ENCODE assay signal across 7 cellular contexts in the genomic region with DNA sequence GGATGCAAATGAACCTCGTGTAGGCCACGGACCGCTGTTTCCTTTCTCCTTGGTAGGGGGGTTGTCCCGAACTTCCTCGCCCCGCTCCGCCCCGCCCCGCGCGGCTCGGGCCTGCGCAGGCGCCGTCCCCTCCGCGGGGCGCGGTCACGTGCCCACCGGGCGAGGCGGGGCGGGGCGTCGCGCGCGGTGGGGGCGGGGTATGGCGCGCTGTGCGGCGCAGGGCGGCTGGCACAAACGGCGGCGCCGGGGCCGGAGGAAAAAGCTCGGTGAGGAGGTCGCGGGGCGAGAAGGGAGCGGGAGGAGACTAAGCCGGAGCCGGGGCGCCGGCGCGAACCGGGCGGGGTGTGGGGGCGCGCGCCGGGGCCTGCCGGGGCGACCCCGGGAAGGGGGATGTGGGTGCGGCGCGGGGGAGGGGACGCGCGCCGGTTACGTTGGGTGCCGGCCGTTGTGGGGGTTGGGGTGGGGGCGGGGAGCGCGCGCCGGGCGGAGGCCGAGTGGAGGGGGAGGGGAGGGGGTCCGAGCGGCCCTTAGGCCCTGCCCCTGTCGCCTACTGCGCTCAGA. TPM values are rescaled to one million over a fixed set of nuclear protein-coding genes. Genes with fewer than 3 reads are reported as not detected.
DNase-seq lines count a peak whose midpoint lies in the region; ATAC-seq and TF ChIP-seq lines count a peak whose summit lies in the region.

A gene (plus strand): TSS at position 195 of the 561 bp plus-strand sequence. CDS start 1,382 bp downstream, outside the sequence.

- ATAC-seq in GM18858 (IDR thresholded peaks at IDR 0.05; ENCODE audit: unreplicated experiment) (peak; percentile 44), HG02884 (IDR thresholded peaks at IDR 0.05; ENCODE audit: unreplicated experiment) (peak; percentile 58), T-cell (replicated peaks in 1 of 4) (peak; percentile 82 to 88 (median 84))

- peak within 1 kb of the TSS; percentile 74 to 87 for H3K4me3 ChIP-seq in foreskin fibroblast (ENCODE audit: low read depth in 1 of 2, low read length in 2 of 2)

- H3K27me3 Mint-ChIP-seq in T-cell = no peaks in the 10 kb centered on the region
- no peaks in the 10 kb centered on the region for H3K27me3 Mint-ChIP-seq in osteocyte (ENCODE audit: unreplicated experiment)

- H3K36me3 Mint-ChIP-seq in T-cell (peaks cover 19% of the 10 kb centered on the region), osteocyte (ENCODE audit: unreplicated experiment) (peaks cover 11% of the 10 kb centered on the region)

- POLR2A ChIA-PET in T-cell (lab: Charles Lee) = interaction anchor here (0.7 to 1.4 kb wide), 4 partner anchors 21 to 948 kb away, joined by 3 to 23 read pairs (median 4); a partner anchor contains a TSS

- H3K4me3 Mint-ChIP-seq in T-cell (peak within 1 kb of the TSS; percentile 92 to 94 (median 93)), osteocyte (ENCODE audit: unreplicated experiment) (peak within 1 kb of the TSS; percentile 96)

- peaks cover 53 to 59% (median 56%) of the 10 kb centered on the region in 3 donors for H3K4me1 Mint-ChIP-seq in T-cell
- H3K4me1 Mint-ChIP-seq in osteocyte (ENCODE audit: unreplicated experiment) = peaks cover 54% of the 10 kb centered on the region

- CTCF ChIA-PET in T-cell (lab: Charles Lee) = interaction anchor here in 1 of 2 donors (0.6 to 2.3 kb wide), 7 partner anchors 8 to 136 kb away, joined by 3 to 30 read pairs (median 8); a partner anchor contains a TSS

- DNase-seq in T-cell (no peak), foreskin fibroblast (no peak), osteocyte (ENCODE audit: extremely low spot score, unreplicated experiment) (no peak), SHP77 treated with DMSO at 0.1 percent for 48 hours (lab: John Stamatoyannopoulos, UW) (no peak), NCI-H446 treated with DMSO at 0.1 percent for 48 hours (lab: John Stamatoyannopoulos, UW) (no peak)

- no peaks in the 10 kb centered on the region for H3K9me3 Mint-ChIP-seq in T-cell
- no peaks in the 10 kb centered on the region for H3K9me3 Mint-ChIP-seq in osteocyte (ENCODE audit: unreplicated experiment)

- TF ChIP-seq CTCF in foreskin fibroblast (IDR thresholded peaks at IDR 0.05; ENCODE audit: low read depth, low read length) (no peak), osteocyte (IDR thresholded peaks at IDR 0.05) (no peak)

- H3K27ac Mint-ChIP-seq in T-cell (peak within 1 kb of the TSS; percentile 98 to 99), osteocyte (ENCODE audit: unreplicated experiment) (peak within 1 kb of the TSS; percentile 97)

RNA-seq across cellular contexts. Expression of the gene that starts here (rescaled TPM):
- total RNA-seq in T-cell = 100 to 1,000 TPM; 150 to 234 (median 224) TPM
- 94.3 and 104 TPM in 2 replicates for total RNA-seq in osteocyte
